In genomic region chr2:161019311-161019710, GRCh38 we compare ENCODE assay signal across 25 cellular contexts.
"Had no signal": no experiment of that assay in that cellular context is flagged by ENCODE, and none has a peak within 500 bp of the region (broad histone marks: within the 10 kb centered on the region; RNA-seq: fewer than 3 reads in every experiment).

No MANE protein-coding gene starts in this region.

- H3K9me2 ChIP-seq: SK-N-SH had no signal

- H3K9ac ChIP-seq: SK-N-SH had no signal

- H3K27ac ChIP-seq: ascending aorta, body of pancreas, Peyer's patch, RWPE1, SJCRH30 had no signal

- DNase-seq: activated CD4-positive, alpha-beta T cell treated with anti-CD3 and anti-CD28 coated beads for 48 hours; activated CD4-positive, alpha-beta T cell treated with anti-CD3 and anti-CD28 coated beads, Interleukin-2, amount 50 U/mL, for 4 hours; activated CD4-positive, CD25-positive, alpha-beta regulatory T cell treated with anti-CD3 and anti-CD28 coated beads, Interleukin-2, amount 50 U/mL, for 72 hours; activated CD8-positive, alpha-beta memory T cell treated with anti-CD3 and anti-CD28 coated beads, Interleukin-2, amount 50 U/mL, for 48 hours; activated CD8-positive, alpha-beta T cell treated with anti-CD3 and anti-CD28 coated beads, Interleukin-2, amount 10 ng/mL, durations not matched to agents 7 days and 5 days; activated effector memory CD4-positive, alpha-beta T cell treated with Interleukin-2 at 50 U/mL for 16 hours; activated naive CD4-positive, alpha-beta T cell; activated T-cell treated with anti-CD3 and anti-CD28 coated beads, Interleukin-2, amount 50 U/mL, for 1 hour; amniotic stem cell; body of pancreas; MM.1S; NCI-H1105; NCI-H1436; NCI-H1694 treated with DMSO at 0.1 percent for 48 hours; NCI-H2029 treated with DMSO at 0.1 percent for 48 hours; NCI-H510A treated with DMSO at 0.1 percent for 48 hours; NCI-H69; NK-92 treated with Interleukin-12 subunit alpha and Interleukin-12 subunit beta, amount 100 ng/mL, for 24 hours; Peyer's patch; Right ventricle myocardium superior; SJCRH30; SK-N-SH; T-helper 1 cell had no signal

- H3K36me3 ChIP-seq: ascending aorta, Peyer's patch, SJCRH30 had no signal

- H3K9me3 ChIP-seq: ascending aorta, body of pancreas, Peyer's patch, SK-N-SH had no signal

- H3K27me3 ChIP-seq: ascending aorta, body of pancreas, Peyer's patch, SJCRH30 had no signal

- H3K4me1 ChIP-seq: ascending aorta, Peyer's patch, SJCRH30 had no signal

- H3K4me2 ChIP-seq: SK-N-SH had no signal

- H3K4me3 ChIP-seq: ascending aorta, body of pancreas, Peyer's patch, SJCRH30 had no signal
